Comparison of ENCODE assay signal across 1 cellular context in the genomic region with DNA sequence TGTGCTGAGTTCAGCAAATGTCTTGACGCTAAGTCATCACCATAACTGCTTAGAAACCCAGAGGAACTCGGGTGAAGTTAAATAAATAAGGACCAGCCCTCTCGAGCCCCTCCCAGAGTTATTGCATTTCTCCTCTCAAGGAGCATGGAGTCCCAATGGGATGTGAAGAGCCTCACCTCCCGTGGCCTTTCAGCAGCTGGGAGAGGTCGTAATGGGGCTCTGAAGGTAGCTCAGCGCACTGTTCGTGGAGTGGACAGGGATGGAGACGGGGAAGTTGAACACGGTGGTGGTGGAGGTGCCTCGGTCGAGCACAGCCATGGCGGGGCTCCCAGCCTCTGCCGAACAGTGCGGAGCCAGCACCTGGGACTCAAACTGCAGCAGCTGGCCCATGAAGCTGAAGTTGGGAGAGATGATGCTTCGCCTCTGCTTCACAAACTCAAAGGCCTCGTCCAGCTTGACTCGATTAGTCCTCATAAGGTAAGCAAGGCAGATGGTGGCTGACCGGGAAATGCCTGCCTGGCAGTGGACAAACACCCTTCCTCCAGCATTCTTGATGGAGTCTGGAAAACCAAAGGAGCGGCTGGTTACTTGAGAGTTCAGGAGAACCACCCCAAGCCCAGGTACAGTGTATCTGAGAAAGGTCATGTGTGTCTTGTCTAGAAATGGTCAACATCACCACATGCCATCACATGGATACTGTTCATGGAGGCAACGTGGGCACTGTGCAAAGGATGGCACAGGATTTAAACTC.
TF ChIP-seq lines count a peak whose summit lies in the region.

No MANE protein-coding gene starts in this region.

TF ChIP-seq in HepG2, 621 proteins besides CTCF, POLR2A, EP300 and RAD21 (continued from another document):
- TF ChIP-seq, protein P1, sequence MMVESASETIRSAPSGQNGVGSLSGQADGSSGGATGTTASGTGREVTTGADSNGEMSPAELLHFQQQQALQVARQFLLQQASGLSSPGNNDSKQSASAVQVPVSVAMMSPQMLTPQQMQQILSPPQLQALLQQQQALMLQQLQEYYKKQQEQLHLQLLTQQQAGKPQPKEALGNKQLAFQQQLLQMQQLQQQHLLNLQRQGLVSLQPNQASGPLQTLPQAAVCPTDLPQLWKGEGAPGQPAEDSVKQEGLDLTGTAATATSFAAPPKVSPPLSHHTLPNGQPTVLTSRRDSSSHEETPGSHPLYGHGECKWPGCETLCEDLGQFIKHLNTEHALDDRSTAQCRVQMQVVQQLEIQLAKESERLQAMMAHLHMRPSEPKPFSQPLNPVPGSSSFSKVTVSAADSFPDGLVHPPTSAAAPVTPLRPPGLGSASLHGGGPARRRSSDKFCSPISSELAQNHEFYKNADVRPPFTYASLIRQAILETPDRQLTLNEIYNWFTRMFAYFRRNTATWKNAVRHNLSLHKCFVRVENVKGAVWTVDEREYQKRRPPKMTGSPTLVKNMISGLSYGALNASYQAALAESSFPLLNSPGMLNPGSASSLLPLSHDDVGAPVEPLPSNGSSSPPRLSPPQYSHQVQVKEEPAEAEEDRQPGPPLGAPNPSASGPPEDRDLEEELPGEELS (CRISPR knock-in tag; IDR thresholded peaks at IDR 0.05), result no peak
- peak; percentile 87 for TF ChIP-seq AGO2 (optimal IDR thresholded peaks at IDR 0.05; ENCODE audit: low read depth, low read length)
- TF ChIP-seq ZBTB1 (CRISPR knock-in tag; IDR thresholded peaks at IDR 0.05; ENCODE audit: borderline replicate concordance), result no peak
- no peak for TF ChIP-seq ZNF225 (CRISPR knock-in tag; IDR thresholded peaks at IDR 0.05)
TF ChIP-seq in HepG2: peak in this region for 19.
